11 cellular contexts compared by ENCODE assay signal in the genomic region with DNA sequence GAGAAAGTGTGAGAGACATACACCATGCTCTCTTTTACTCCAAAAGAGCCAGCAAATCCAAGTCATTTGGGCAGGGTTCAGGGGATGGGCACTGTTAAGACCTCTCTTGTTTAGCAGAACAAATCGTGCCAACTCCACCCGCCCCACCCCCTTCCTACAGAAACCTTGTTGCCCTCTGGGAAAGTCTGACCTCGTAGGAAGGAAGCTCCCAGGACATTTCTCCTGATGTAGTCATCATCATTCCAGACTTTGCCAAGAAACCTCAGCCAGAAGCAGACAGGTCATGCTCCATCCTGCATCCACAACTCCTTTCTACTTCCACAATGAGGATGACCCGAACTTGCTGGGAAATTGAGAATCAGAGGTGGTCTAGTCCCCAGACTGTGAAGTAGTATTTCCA. TPM values are rescaled to one million over a fixed set of nuclear protein-coding genes. Genes with fewer than 3 reads are reported as not detected.
A peak's percentile ranks its signal among the peaks of the same experiment; 100 is the strongest.
DNase-seq lines count a peak whose midpoint lies in the region; ATAC-seq and TF ChIP-seq lines count a peak whose summit lies in the region.
"Had no signal": no experiment of that assay in that cellular context is flagged by ENCODE, and none has a peak within 500 bp of the region (broad histone marks: within the 10 kb centered on the region; RNA-seq: fewer than 3 reads in every experiment).

No MANE protein-coding gene starts in this region.

- no peaks in the 10 kb centered on the region for H3K36me3 ChIP-seq in IMR-90 (ENCODE audit: control insufficient read depth, insufficient read depth, low read length)
- no peaks in the 10 kb centered on the region for H3K36me3 ChIP-seq in kidney epithelial cell (ENCODE audit: control insufficient read depth, insufficient read depth, low read length)
- no peaks in the 10 kb centered on the region for H3K36me3 ChIP-seq in colonic mucosa

- peak overlapping the region in 1 of 2 experiments; percentile 17; a peak in 1 of 4 replicates for H4K8ac ChIP-seq in IMR-90 (ENCODE audit: low read depth in 2 of 2, low read length in 2 of 2)

- no peak for TF ChIP-seq POLR2A in IMR-90 (IDR thresholded peaks at IDR 0.05; ENCODE audit: low read depth, low read length)

- dilution Hi-C loops in IMR-90 (cut with HindIII; ENCODE audit: low sequenced_read_pairs, unreplicated experiment), result no loop called here

- peak overlapping the region; percentile 66 for H2BK120ac ChIP-seq in IMR-90 (ENCODE audit: low read depth, low read length)

- H2AFZ ChIP-seq in IMR-90 (replicated peaks; ENCODE audit: low read length, poor library complexity), result peak overlapping the region; percentile 5

- ATAC-seq in IMR-90 (ENCODE audit: low read depth), result peak; percentile 8; the same call in 1 of the 2 replicates
- ATAC-seq in activated CD4-positive, CD25-positive, alpha-beta regulatory T cell treated with anti-CD3 and anti-CD28 coated beads, Interleukin-2, amount 50 U/mL, for 24 hours, result no peak
- ATAC-seq: left ventricle myocardium superior had no signal

- CTCF ChIA-PET in IMR-90 (lab: Yijun Ruan, JAX), result no interaction called here

- H4K91ac ChIP-seq in IMR-90 (ENCODE audit: insufficient read depth, low read depth, low read length), result no peak overlapping the region

- H2AK5ac ChIP-seq in IMR-90 (ENCODE audit: low read depth, low read length), result peak overlapping the region; percentile 56; the same call in 1 of the 2 replicates

- H4K20me1 ChIP-seq in IMR-90 (ENCODE audit: insufficient read depth, low read length), result peaks cover 2% of the 10 kb centered on the region; the same call in 1 of the 2 replicates

- H3K4me1 ChIP-seq in IMR-90 (ENCODE audit: control insufficient read depth, insufficient read depth, low read length), result peaks cover 37% of the 10 kb centered on the region
- H3K4me1 ChIP-seq in colonic mucosa, result no peaks in the 10 kb centered on the region

- H3K79me1 ChIP-seq in IMR-90 (ENCODE audit: low read depth in 1 of 2, low read length in 2 of 2), result no peaks in the 10 kb centered on the region

- no peak overlapping the region for H3K4me2 ChIP-seq in IMR-90 (ENCODE audit: low read depth, low read length)

- H3K27me3 ChIP-seq in IMR-90 (ENCODE audit: control insufficient read depth, insufficient read depth, low read length) (peaks cover 4% of the 10 kb centered on the region; the same call in 1 of the 2 replicates), kidney epithelial cell (ENCODE audit: control insufficient read depth, insufficient read depth, low read length) (no peaks in the 10 kb centered on the region), colonic mucosa (no peaks in the 10 kb centered on the region)

- H2BK20ac ChIP-seq in IMR-90 (ENCODE audit: low read depth, low read length), result peak overlapping the region; percentile 31; the same call in 1 of the 2 replicates

- BruUV-seq in IMR-90 (replicated peaks; lab: Mats Ljungman, UMichigan), result no TSS peak

- H3K14ac ChIP-seq in IMR-90 (replicated peaks; ENCODE audit: low read depth, low read length), result no peak overlapping the region; the same call in 1 of the 2 replicates

- intact Hi-C loops in IMR-90 (cut with micrococcal nuclease) (loop anchor here (2.0 kb wide), 1 partner anchor 47 kb away; no protein-coding TSS in a partner anchor), colonic mucosa (cut with DNase I) (no loop called here)

- H2BK5ac ChIP-seq in IMR-90 (ENCODE audit: low read depth, low read length, poor library complexity, severe bottlenecking), result no peak overlapping the region

- H3K27ac ChIP-seq in IMR-90 (ENCODE audit: insufficient read depth, low read length), result no peak overlapping the region
- no peak overlapping the region for H3K27ac ChIP-seq in colonic mucosa

- in situ Hi-C loops in IMR-90 (cut with MboI; ENCODE audit: low sequenced_read_pairs), result no loop called here
- in situ Hi-C loops in astrocyte of the spinal cord (cut with HindIII; ENCODE audit: low sequenced_read_pairs), result no loop called here

- peaks cover 29% of the 10 kb centered on the region for H3K9me1 ChIP-seq in IMR-90 (ENCODE audit: insufficient read depth, low read length)

- no peak overlapping the region for H4K5ac ChIP-seq in IMR-90 (ENCODE audit: low read depth, low read length)

- no peak overlapping the region for H2BK15ac ChIP-seq in IMR-90 (ENCODE audit: low read depth, low read length)

- DNase-seq in AG09309 (ENCODE audit: low read depth), result peak; percentile 42
- peak; percentile 74 for DNase-seq in IMR-90
- DNase-seq in astrocyte of the spinal cord (ENCODE audit: low read depth, low spot score), result peak; percentile 68
- peak; percentile 64 for DNase-seq in kidney epithelial cell (ENCODE audit: low read depth)
- DNase-seq in colonic mucosa, result no peak
- no peak for DNase-seq in NCI-H2081 (lab: John Stamatoyannopoulos, UW)
- DNase-seq in GM20000 (ENCODE audit: low spot score), result no peak
- DNase-seq: left ventricle myocardium superior; NCI-H2081 treated with DMSO at 0.1 percent for 48 hours; stimulated activated CD4-positive, alpha-beta T cell treated with anti-CD3 and anti-CD28 coated beads, Interleukin-4, amount 100 ng/mL, for 4 hours had no signal

- POLR2A ChIA-PET in IMR-90 (lab: Charles Lee; ENCODE audit: unreplicated experiment), result no interaction called here

- no peak for TF ChIP-seq RAD21 in IMR-90 (IDR thresholded peaks at IDR 0.05; ENCODE audit: low read length)

- TF ChIP-seq CTCF in AG09309 (IDR thresholded peaks at IDR 0.05; ENCODE audit: control insufficient read depth, insufficient read depth, low read depth, low read length, missing control alignments) (no peak), IMR-90 (conservative IDR thresholded peaks at IDR 0.05; ENCODE audit: low read depth, low read length) (no peak), astrocyte of the spinal cord (IDR thresholded peaks at IDR 0.05; ENCODE audit: low read depth, low read length) (no peak), kidney epithelial cell (IDR thresholded peaks at IDR 0.05; ENCODE audit: insufficient read depth, low read length, poor library complexity, severe bottlenecking) (no peak), colonic mucosa (IDR thresholded peaks at IDR 0.05) (no peak), GM20000 (IDR thresholded peaks at IDR 0.05; ENCODE audit: extremely low read depth, missing control alignments) (no peak)

- H3K4ac ChIP-seq in IMR-90 (ENCODE audit: low read depth, low read length), result peak overlapping the region; percentile 30; the same call in 1 of the 2 replicates

- H3K9me3 ChIP-seq in IMR-90 (ENCODE audit: control insufficient read depth, insufficient read depth, low read length), result no peaks in the 10 kb centered on the region
- H3K9me3 ChIP-seq in colonic mucosa, result no peaks in the 10 kb centered on the region

- 90% methylated on average over 2 of the region's 4 CpGs; no CpG with 5 or more reads in 1 of the 2 experiments for WGBS in IMR-90 (ENCODE audit: extremely low coverage in 2 of 2, insufficient read length in 1 of 2), 2 experiments

- no peak overlapping the region for H3K18ac ChIP-seq in IMR-90 (ENCODE audit: low read depth, low read length)

- no peak overlapping the region for H3K9ac ChIP-seq in IMR-90 (ENCODE audit: low read depth, low read length)
- H3K9ac ChIP-seq in colonic mucosa (ENCODE audit: low read depth in 2 of 2, low read length in 2 of 2), result no peak overlapping the region

- H3K23ac ChIP-seq in IMR-90 (ENCODE audit: low read depth, low read length), result peak overlapping the region; percentile 16; the same call in 1 of the 2 replicates

- H3K56ac ChIP-seq in IMR-90 (ENCODE audit: extremely low read depth, insufficient read depth, low read length), result no peak overlapping the region

- H2AK9ac ChIP-seq in IMR-90 (replicated peaks; ENCODE audit: low read depth, low read length, poor library complexity), result no peak overlapping the region

- H3K4me3 ChIP-seq in AG09309 (ENCODE audit: control insufficient read depth, low read depth, low read length) (no peak overlapping the region), IMR-90 (ENCODE audit: insufficient read depth, low read depth, low read length) (no peak overlapping the region), astrocyte of the spinal cord (ENCODE audit: low read depth, low read length) (no peak overlapping the region), kidney epithelial cell (ENCODE audit: low read depth, low read length) (no peak overlapping the region), colonic mucosa (no peak overlapping the region)

TF ChIP-seq in IMR-90, 13 proteins besides CTCF, POLR2A, EP300 and RAD21:
- TF ChIP-seq, protein P1, sequence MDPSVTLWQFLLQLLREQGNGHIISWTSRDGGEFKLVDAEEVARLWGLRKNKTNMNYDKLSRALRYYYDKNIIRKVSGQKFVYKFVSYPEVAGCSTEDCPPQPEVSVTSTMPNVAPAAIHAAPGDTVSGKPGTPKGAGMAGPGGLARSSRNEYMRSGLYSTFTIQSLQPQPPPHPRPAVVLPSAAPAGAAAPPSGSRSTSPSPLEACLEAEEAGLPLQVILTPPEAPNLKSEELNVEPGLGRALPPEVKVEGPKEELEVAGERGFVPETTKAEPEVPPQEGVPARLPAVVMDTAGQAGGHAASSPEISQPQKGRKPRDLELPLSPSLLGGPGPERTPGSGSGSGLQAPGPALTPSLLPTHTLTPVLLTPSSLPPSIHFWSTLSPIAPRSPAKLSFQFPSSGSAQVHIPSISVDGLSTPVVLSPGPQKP (IDR thresholded peaks at IDR 0.05; ENCODE audit: borderline replicate concordance, low read depth, low read length), result no peak
- TF ChIP-seq NFE2L2 (IDR thresholded peaks at IDR 0.05; ENCODE audit: low read depth, low read length) (no peak), RCOR1 (IDR thresholded peaks at IDR 0.05; ENCODE audit: insufficient replicate concordance, low read length) (no peak), MXI1 (IDR thresholded peaks at IDR 0.05; ENCODE audit: borderline replicate concordance, low read depth, low read length) (no peak)

RNA-seq across cellular contexts. Expression of gene UBE2T, which starts 57.7 kb away (rescaled TPM):
- total RNA-seq in IMR-90 (2012; rRNA removed) (53.6 and 61.1 TPM in 2 replicates), kidney epithelial cell (11.7 and 19.5 TPM in 2 replicates), colonic mucosa (10 to 100 TPM; 12.7 to 42.8 TPM)
- polyA plus RNA-seq in IMR-90 (2012; rRNA removed), result 72.7 and 74.7 TPM in 2 replicates
- 19.6 and 34.4 TPM in 2 replicates for polyA plus RNA-seq in IMR-90 (2012; cell fraction: cytosol; rRNA removed)
- polyA plus RNA-seq in IMR-90 (2012; cell fraction: nucleus; rRNA removed; ENCODE audit: low replicate concordance), result 7.6 and 20.9 TPM in 2 replicates

Comparison
In these comparisons a context has a peak if more than half of its experiments do, and no peak if none do; other contexts are left out.
1. DNase-seq: peak in AG09309 (single experiment), IMR-90 (single experiment), astrocyte of the spinal cord (single experiment) and kidney epithelial cell (single experiment); none in colonic mucosa (single experiment), NCI-H2081 (0 of 2) and GM20000 (single experiment).